Comparison of ENCODE assay signal across 10 cellular contexts in genomic region chrX:123964155-123964554, GRCh38. TPM values are rescaled to one million over a fixed set of nuclear protein-coding genes. Genes with fewer than 3 reads are reported as not detected.
A peak's percentile ranks its signal among the peaks of the same experiment; 100 is the strongest.
DNase-seq lines count a peak whose midpoint lies in the region; FAIRE-seq and TF ChIP-seq lines count a peak whose summit lies in the region.
"Had no signal": no experiment of that assay in that cellular context is flagged by ENCODE, and none has a peak within 500 bp of the region (broad histone marks: within the 10 kb centered on the region; RNA-seq: fewer than 3 reads in every experiment).

No MANE protein-coding gene starts in this region.

- no peak overlapping the region for H2AFZ ChIP-seq in neural cell (ENCODE audit: low read depth, low read length)

- H3K4me3 ChIP-seq in Caco-2 (ENCODE audit: low read depth, low read length) (no peak overlapping the region), dorsolateral prefrontal cortex (peak overlapping the region in 39 of 59 donors; percentile 48 to 84 (median 71)), neural cell (ENCODE audit: low read length) (peak overlapping the region; percentile 74)

- H3K9me3 Mint-ChIP-seq in Caco-2 (ENCODE audit: unreplicated experiment): no peaks in the 10 kb centered on the region

- no TSS peak for BruUV-seq in Caco-2 (replicated peaks; lab: Mats Ljungman, UMichigan)

- DNase-seq in Caco-2 (no peak), NCI-H226 (peak; percentile 21), dorsolateral prefrontal cortex (no peak), SW 1271 (lab: John Stamatoyannopoulos, UW) (no peak), posterior cingulate gyrus (no peak), frontal cortex (ENCODE audit: low spot score in 2 of 2) (no peak), NCI-H774 (lab: John Stamatoyannopoulos, UW) (no peak)
- DNase-seq: GOT3; stimulated activated CD4-positive, alpha-beta T cell treated with anti-CD3 and anti-CD28 coated beads, Interleukin-2, amount 100 ng/mL, for 48 hours had no signal

- peaks cover 44% of the 10 kb centered on the region for H3K79me2 ChIP-seq in neural cell (replicated peaks; ENCODE audit: insufficient read depth, low read length)

- peaks cover 26% of the 10 kb centered on the region for H3K36me3 Mint-ChIP-seq in Caco-2 (ENCODE audit: insufficient read depth, unreplicated experiment)

- TF ChIP-seq RAD21 in neural cell (conservative IDR thresholded peaks at IDR 0.05): no peak

- H3K27me3 ChIP-seq in Caco-2 (replicated peaks; ENCODE audit: control insufficient read depth, insufficient read depth, low read length) (no peaks in the 10 kb centered on the region), dorsolateral prefrontal cortex (peaks cover 0 to 22% (median 0%) of the 10 kb centered on the region in 45 donors), neural cell (ENCODE audit: insufficient read depth, low read depth, low read length) (no peaks in the 10 kb centered on the region)

- H3K4me1 ChIP-seq in Caco-2: peaks cover 6% of the 10 kb centered on the region; the same call in 1 of the 2 replicates

- POLR2A ChIA-PET in Caco-2 (lab: Charles Lee): no interaction called here

- no peaks in the 10 kb centered on the region for H4K20me1 ChIP-seq in neural cell (ENCODE audit: insufficient read depth)

- no peak overlapping the region for H3K27ac Mint-ChIP-seq in Caco-2 (ENCODE audit: unreplicated experiment)

- CTCF ChIA-PET in Caco-2 (lab: Charles Lee): no interaction called here

- H3K27ac ChIP-seq in dorsolateral prefrontal cortex: peak overlapping the region in 43 of 59 donors; percentile 1 to 100 (median 98)
- H3K27ac ChIP-seq in neural cell (ENCODE audit: low read length): no peak overlapping the region

- intact Hi-C loops in Caco-2 (cut with micrococcal nuclease; ENCODE audit: unreplicated experiment) (no loop called here), dorsolateral prefrontal cortex (cut with DNase I) (loop anchor here (5.0 to 10.0 kb wide), 3 partner anchors 53 to 129 kb away; no protein-coding TSS in a partner anchor), posterior cingulate gyrus (cut with DNase I) (loop anchor here (5.0 kb wide), 1 partner anchor 53 kb away; no protein-coding TSS in a partner anchor)

- H3K4me2 ChIP-seq in neural cell (ENCODE audit: low read length): no peak overlapping the region

- no peak for TF ChIP-seq EP300 in neural cell (conservative IDR thresholded peaks at IDR 0.05; ENCODE audit: poor library complexity, severe bottlenecking)

- no peak overlapping the region for H3K9ac ChIP-seq in neural cell (ENCODE audit: low read length)

- FAIRE-seq in frontal cortex (lab: Jason Lieb, UNC): no peak

- H3K4me1 Mint-ChIP-seq in Caco-2 (ENCODE audit: low read depth, unreplicated experiment): peaks cover 14% of the 10 kb centered on the region

- TF ChIP-seq CTCF in Caco-2 (IDR thresholded peaks at IDR 0.05; ENCODE audit: insufficient read depth in 1 of 2, low read depth in 1 of 2, low read length in 1 of 2, severe bottlenecking in 1 of 2, unreplicated experiment in 1 of 2) (no peak), dorsolateral prefrontal cortex (IDR thresholded peaks at IDR 0.05 in 54 of 56, conservative IDR thresholded peaks at IDR 0.05 in 2 of 56; ENCODE audit: low read depth in 1 of 56, partially characterized antibody in 56 of 56) (no peak), neural cell (IDR thresholded peaks at IDR 0.05; ENCODE audit: poor library complexity, severe bottlenecking) (no peak)

- peak overlapping the region; percentile 98 for H3K4me3 Mint-ChIP-seq in Caco-2 (ENCODE audit: unreplicated experiment)

- H3K9me3 ChIP-seq in Caco-2: no peaks in the 10 kb centered on the region
- no peaks in the 10 kb centered on the region for H3K9me3 ChIP-seq in neural cell (ENCODE audit: low read length)

- H3K9me2 ChIP-seq in neural cell (ENCODE audit: insufficient read depth, low read length): no peaks in the 10 kb centered on the region

- H3K36me3 ChIP-seq in Caco-2 (ENCODE audit: control insufficient read depth, insufficient read depth, low read length) (no peaks in the 10 kb centered on the region), neural cell (ENCODE audit: insufficient read depth, low read length) (no peaks in the 10 kb centered on the region)

- H3K27me3 Mint-ChIP-seq in Caco-2 (ENCODE audit: insufficient read depth, unreplicated experiment): no peaks in the 10 kb centered on the region

- no peaks in the 10 kb centered on the region for H3F3A ChIP-seq in neural cell (ENCODE audit: insufficient read depth, low read length, poor library complexity, severe bottlenecking)

TF ChIP-seq in neural cell, 6 proteins besides CTCF, POLR2A, EP300 and RAD21:
- no peak for TF ChIP-seq MXI1 (conservative IDR thresholded peaks at IDR 0.05; ENCODE audit: poor library complexity, severe bottlenecking)
- TF ChIP-seq REST (IDR thresholded peaks at IDR 0.05; ENCODE audit: borderline replicate concordance): no peak
- no peak for TF ChIP-seq POLR2AphosphoS5 (IDR thresholded peaks at IDR 0.05)
- no peak for TF ChIP-seq SMC3 (conservative IDR thresholded peaks at IDR 0.05; ENCODE audit: poor library complexity)
- no peak for TF ChIP-seq EZH2 (IDR thresholded peaks at IDR 0.05; ENCODE audit: borderline replicate concordance, insufficient read depth, low read length, poor library complexity, severe bottlenecking)
- no peak for TF ChIP-seq TAF1 (IDR thresholded peaks at IDR 0.05; ENCODE audit: low read depth)

RNA-seq across cellular contexts. Expression of gene STAG2, which starts 2.6 kb away (rescaled TPM):
- total RNA-seq in Caco-2 (2022) (65.1 and 67.6 TPM in 2 replicates), dorsolateral prefrontal cortex (10 to 100 TPM; 38.8 to 81.8 (median 55.5) TPM), frontal cortex (117 TPM)
- 25.3 and 26.5 TPM in 2 replicates for polyA plus RNA-seq in neural cell
- 105 and 114 TPM in 2 replicates for polyA minus RNA-seq in neural cell
